8 cellular contexts compared by ENCODE assay signal in genomic region chr9:272251-273213, GRCh38. TPM values are rescaled to one million over a fixed set of nuclear protein-coding genes. Genes with fewer than 3 reads are reported as not detected.
DNase-seq lines count a peak whose midpoint lies in the region; ATAC-seq and TF ChIP-seq lines count a peak whose summit lies in the region.

No MANE protein-coding gene starts in this region.

- H3K36me3 ChIP-seq in breast epithelium: no peaks in the 10 kb centered on the region
- H3K36me3 ChIP-seq in gastroesophageal sphincter: peaks cover 0 to 11% of the 10 kb centered on the region in 2 donors

- POLR2A ChIA-PET in MCF 10A (lab: Yijun Ruan, JAX): no interaction called here

- H3K27me3 Mint-ChIP-seq in MCF 10A (ENCODE audit: insufficient read depth, unreplicated experiment): no peaks in the 10 kb centered on the region

- no peaks in the 10 kb centered on the region for H3K9me3 ChIP-seq in breast epithelium
- no peaks in the 10 kb centered on the region for H3K9me3 ChIP-seq in gastroesophageal sphincter

- ATAC-seq in HG03439 (IDR thresholded peaks at IDR 0.05; ENCODE audit: unreplicated experiment) (peak; percentile 91), gastroesophageal sphincter (peak; percentile 50)

- no peaks in the 10 kb centered on the region for H3K27me3 ChIP-seq in breast epithelium
- H3K27me3 ChIP-seq in gastroesophageal sphincter: no peaks in the 10 kb centered on the region

- H3K27ac Mint-ChIP-seq in MCF 10A (ENCODE audit: low read depth, unreplicated experiment): no peak overlapping the region

- H3K4me1 Mint-ChIP-seq in MCF 10A (ENCODE audit: insufficient read depth, unreplicated experiment): peaks cover 5% of the 10 kb centered on the region

- intact Hi-C loops in MCF 10A (cut with micrococcal nuclease) (no loop called here), breast epithelium (cut with DNase I; ENCODE audit: low total_unique reads) (no loop called here)

- TF ChIP-seq POLR2A in breast epithelium (IDR thresholded peaks at IDR 0.05): no peak
- no peak for TF ChIP-seq POLR2A in gastroesophageal sphincter (IDR thresholded peaks at IDR 0.05)

- WGBS in gastroesophageal sphincter (ENCODE audit: low coverage in 1 of 2), 2 donors: 84 to 97% methylated on average over 13 to 16 of the region's 17 CpGs

- peak; percentile 4 for DNase-seq in MCF 10A (ENCODE audit: unreplicated experiment)
- no peak for DNase-seq in breast epithelium (ENCODE audit: low spot score in 2 of 2)
- peak; percentile 54 for DNase-seq in activated CD4-positive, alpha-beta T cell treated with anti-CD3 and anti-CD28 coated beads for 1 hour
- DNase-seq in stimulated activated CD8-positive, alpha-beta memory T cell treated with anti-CD3 and anti-CD28 coated beads, Interleukin-4, amount 100 ng/mL, for 1 hour (ENCODE audit: low read depth in 2 of 2, low spot score in 1 of 2): peak; percentile 36 to 55
- no peak for DNase-seq in NCI-H69 (lab: John Stamatoyannopoulos, UW)
- no peak for DNase-seq in occipital lobe (lab: John Stamatoyannopoulos, UW)

- H3K4me3 ChIP-seq in breast epithelium (no peak overlapping the region), gastroesophageal sphincter (no peak overlapping the region)

- H3K27ac ChIP-seq in breast epithelium (no peak overlapping the region), gastroesophageal sphincter (peak overlapping the region in 2 of 4 donors; percentile 0 to 4)

- TF ChIP-seq CTCF in MCF 10A (IDR thresholded peaks at IDR 0.05; ENCODE audit: unreplicated experiment) (no peak), breast epithelium (IDR thresholded peaks at IDR 0.05) (no peak), gastroesophageal sphincter (IDR thresholded peaks at IDR 0.05) (no peak)

- TF ChIP-seq EP300 in gastroesophageal sphincter (IDR thresholded peaks at IDR 0.05): no peak

- H3K4me1 ChIP-seq in breast epithelium (no peaks in the 10 kb centered on the region), gastroesophageal sphincter (peaks cover 0 to 6% (median 0%) of the 10 kb centered on the region in 3 donors)

- no peaks in the 10 kb centered on the region for H3K36me3 Mint-ChIP-seq in MCF 10A (ENCODE audit: insufficient read depth, unreplicated experiment)

- CTCF ChIA-PET in MCF 10A (lab: Yijun Ruan, JAX): no interaction called here

- no peak overlapping the region for H3K4me3 Mint-ChIP-seq in MCF 10A (ENCODE audit: unreplicated experiment)

- no peaks in the 10 kb centered on the region for H3K9me3 Mint-ChIP-seq in MCF 10A (ENCODE audit: unreplicated experiment)

- BruUV-seq in MCF 10A (replicated peaks; lab: Mats Ljungman, UMichigan): no TSS peak

RNA-seq across cellular contexts. Expression of gene DOCK8, which starts 57.9 kb away (rescaled TPM):
- total RNA-seq in MCF 10A (2022) (5.2 and 5.7 TPM in 2 replicates), breast epithelium (10 to 100 TPM; 18.4 to 34.1 (median 20.8) TPM), gastroesophageal sphincter (10 to 100 TPM; 11.6 to 46.1 (median 31.8) TPM), occipital lobe (3.6 TPM)

Comparison
In these comparisons a context has a peak if more than half of its experiments do, and no peak if none do; other contexts are left out.
1. DNase-seq: peak in MCF 10A (single experiment), activated CD4-positive, alpha-beta T cell treated with anti-CD3 and anti-CD28 coated beads for 1 hour (single experiment) and stimulated activated CD8-positive, alpha-beta memory T cell treated with anti-CD3 and anti-CD28 coated beads, Interleukin-4, amount 100 ng/mL, for 1 hour (2 of 2); none in breast epithelium (0 of 2), NCI-H69 (single experiment) and occipital lobe (single experiment).